Comparison of ENCODE assay signal across 1 cellular context in the genomic region with DNA sequence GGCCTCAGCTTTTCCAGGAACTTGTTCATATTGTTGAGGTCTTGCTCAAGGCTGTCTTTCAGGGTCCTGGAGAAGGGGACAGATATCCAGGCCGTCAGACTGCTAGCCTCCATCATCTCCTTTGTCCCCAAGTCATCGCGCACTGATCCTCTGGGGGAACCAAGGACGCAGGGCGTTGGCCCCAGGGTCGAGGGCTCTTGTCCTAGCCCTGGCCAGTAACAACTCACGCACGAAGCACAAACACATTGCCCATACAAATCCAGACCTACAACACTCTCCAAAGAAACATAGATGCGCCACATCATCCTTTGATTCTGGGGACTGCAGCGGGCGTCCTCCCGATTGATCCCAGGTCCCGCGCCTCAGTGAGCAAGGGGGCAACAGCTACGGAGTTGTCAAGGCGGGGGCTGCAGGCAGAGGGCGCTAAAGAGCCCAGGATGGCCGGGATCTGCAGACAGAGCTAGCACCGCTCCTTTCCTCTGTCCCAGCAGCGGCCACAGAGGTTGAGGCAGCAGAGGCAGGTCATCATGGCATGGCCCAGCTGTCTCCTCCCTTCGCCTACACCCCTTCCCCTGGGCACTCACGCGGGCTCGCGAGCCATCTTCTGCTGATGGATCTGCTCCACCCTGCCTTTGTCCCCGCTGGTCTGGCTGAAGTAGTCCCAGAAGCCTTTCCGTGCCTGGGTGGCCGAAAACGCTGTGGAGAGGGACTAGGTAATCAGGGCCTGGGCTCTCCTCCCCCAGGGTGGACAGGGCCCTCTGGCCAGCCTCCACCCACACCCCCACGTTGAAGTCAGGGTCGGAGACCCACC.
TF ChIP-seq lines count a peak whose summit lies in the region.

No MANE protein-coding gene starts in this region.

TF ChIP-seq in HepG2, 621 proteins besides CTCF, POLR2A, EP300 and RAD21 (continued from another document and continues in another):
- TF ChIP-seq ZNF687 (CRISPR knock-in tag; IDR thresholded peaks at IDR 0.05) (peak; percentile 93), ZNF280D (CRISPR knock-in tag; IDR thresholded peaks at IDR 0.05) (0 out of 2 replicates have a peak, but pooled peaks have one; percentile 9), FOXJ3 (CRISPR knock-in tag; IDR thresholded peaks at IDR 0.05; ENCODE audit: borderline replicate concordance) (peak; percentile 51; the same call in 1 of the 2 replicates), ZNF331 (CRISPR knock-in tag; IDR thresholded peaks at IDR 0.05) (peak; percentile 66; the same call in 1 of the 2 replicates), ZFP36L2 (CRISPR knock-in tag; IDR thresholded peaks at IDR 0.05) (no peak), DMAP1 (CRISPR knock-in tag; IDR thresholded peaks at IDR 0.05) (peak; percentile 61), ARID5B (CRISPR knock-in tag; IDR thresholded peaks at IDR 0.05) (peak; percentile 18; the same call in 1 of the 2 replicates), ZNF572 (CRISPR knock-in tag; IDR thresholded peaks at IDR 0.05) (peak; percentile 65; the same call in 1 of the 2 replicates), KDM5B (CRISPR knock-in tag; IDR thresholded peaks at IDR 0.05; ENCODE audit: borderline replicate concordance) (peak; percentile 82; the same call in 1 of the 2 replicates), ZNF496 (CRISPR knock-in tag; IDR thresholded peaks at IDR 0.05; ENCODE audit: insufficient replicate concordance) (no peak), ZKSCAN8 (CRISPR knock-in tag; IDR thresholded peaks at IDR 0.05; ENCODE audit: borderline replicate concordance) (0 out of 2 replicates have a peak, but pooled peaks have one; percentile 46), ZNF230 (CRISPR knock-in tag; IDR thresholded peaks at IDR 0.05) (peak; percentile 37), BRD4 (CRISPR knock-in tag; IDR thresholded peaks at IDR 0.05) (peak; percentile 89; the same call in 1 of the 2 replicates), ZNF20 (CRISPR knock-in tag; IDR thresholded peaks at IDR 0.05) (no peak), HIC2 (CRISPR knock-in tag; IDR thresholded peaks at IDR 0.05; ENCODE audit: low read depth) (peak; percentile 66; the same call in 1 of the 2 replicates), ZNF501 (CRISPR knock-in tag; IDR thresholded peaks at IDR 0.05) (peak; percentile 45; the same call in 1 of the 2 replicates), HES4 (CRISPR knock-in tag; IDR thresholded peaks at IDR 0.05; ENCODE audit: borderline replicate concordance) (0 out of 2 replicates have a peak, but pooled peaks have one; percentile 26), SAFB2 (CRISPR knock-in tag; IDR thresholded peaks at IDR 0.05; ENCODE audit: borderline replicate concordance, low read depth) (no peak), NKX3-1 (CRISPR knock-in tag; IDR thresholded peaks at IDR 0.05) (no peak)
- TF ChIP-seq, protein P1, sequence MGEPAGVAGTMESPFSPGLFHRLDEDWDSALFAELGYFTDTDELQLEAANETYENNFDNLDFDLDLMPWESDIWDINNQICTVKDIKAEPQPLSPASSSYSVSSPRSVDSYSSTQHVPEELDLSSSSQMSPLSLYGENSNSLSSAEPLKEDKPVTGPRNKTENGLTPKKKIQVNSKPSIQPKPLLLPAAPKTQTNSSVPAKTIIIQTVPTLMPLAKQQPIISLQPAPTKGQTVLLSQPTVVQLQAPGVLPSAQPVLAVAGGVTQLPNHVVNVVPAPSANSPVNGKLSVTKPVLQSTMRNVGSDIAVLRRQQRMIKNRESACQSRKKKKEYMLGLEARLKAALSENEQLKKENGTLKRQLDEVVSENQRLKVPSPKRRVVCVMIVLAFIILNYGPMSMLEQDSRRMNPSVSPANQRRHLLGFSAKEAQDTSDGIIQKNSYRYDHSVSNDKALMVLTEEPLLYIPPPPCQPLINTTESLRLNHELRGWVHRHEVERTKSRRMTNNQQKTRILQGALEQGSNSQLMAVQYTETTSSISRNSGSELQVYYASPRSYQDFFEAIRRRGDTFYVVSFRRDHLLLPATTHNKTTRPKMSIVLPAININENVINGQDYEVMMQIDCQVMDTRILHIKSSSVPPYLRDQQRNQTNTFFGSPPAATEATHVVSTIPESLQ (CRISPR knock-in tag; conservative IDR thresholded peaks at IDR 0.05): no peak
- TF ChIP-seq, protein P2, sequence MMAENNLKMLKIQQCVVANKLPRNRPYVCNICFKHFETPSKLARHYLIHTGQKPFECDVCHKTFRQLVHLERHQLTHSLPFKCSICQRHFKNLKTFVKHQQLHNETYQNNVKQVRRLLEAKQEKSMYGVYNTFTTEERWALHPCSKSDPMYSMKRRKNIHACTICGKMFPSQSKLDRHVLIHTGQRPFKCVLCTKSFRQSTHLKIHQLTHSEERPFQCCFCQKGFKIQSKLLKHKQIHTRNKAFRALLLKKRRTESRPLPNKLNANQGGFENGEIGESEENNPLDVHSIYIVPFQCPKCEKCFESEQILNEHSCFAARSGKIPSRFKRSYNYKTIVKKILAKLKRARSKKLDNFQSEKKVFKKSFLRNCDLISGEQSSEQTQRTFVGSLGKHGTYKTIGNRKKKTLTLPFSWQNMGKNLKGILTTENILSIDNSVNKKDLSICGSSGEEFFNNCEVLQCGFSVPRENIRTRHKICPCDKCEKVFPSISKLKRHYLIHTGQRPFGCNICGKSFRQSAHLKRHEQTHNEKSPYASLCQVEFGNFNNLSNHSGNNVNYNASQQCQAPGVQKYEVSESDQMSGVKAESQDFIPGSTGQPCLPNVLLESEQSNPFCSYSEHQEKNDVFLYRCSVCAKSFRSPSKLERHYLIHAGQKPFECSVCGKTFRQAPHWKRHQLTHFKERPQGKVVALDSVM (CRISPR knock-in tag; IDR thresholded peaks at IDR 0.05): peak; percentile 65
- TF ChIP-seq, protein P3, sequence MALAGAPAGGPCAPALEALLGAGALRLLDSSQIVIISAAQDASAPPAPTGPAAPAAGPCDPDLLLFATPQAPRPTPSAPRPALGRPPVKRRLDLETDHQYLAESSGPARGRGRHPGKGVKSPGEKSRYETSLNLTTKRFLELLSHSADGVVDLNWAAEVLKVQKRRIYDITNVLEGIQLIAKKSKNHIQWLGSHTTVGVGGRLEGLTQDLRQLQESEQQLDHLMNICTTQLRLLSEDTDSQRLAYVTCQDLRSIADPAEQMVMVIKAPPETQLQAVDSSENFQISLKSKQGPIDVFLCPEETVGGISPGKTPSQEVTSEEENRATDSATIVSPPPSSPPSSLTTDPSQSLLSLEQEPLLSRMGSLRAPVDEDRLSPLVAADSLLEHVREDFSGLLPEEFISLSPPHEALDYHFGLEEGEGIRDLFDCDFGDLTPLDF (CRISPR knock-in tag; IDR thresholded peaks at IDR 0.05): 0 out of 2 replicates have a peak, but pooled peaks have one; percentile 26
- TF ChIP-seq, protein P4, sequence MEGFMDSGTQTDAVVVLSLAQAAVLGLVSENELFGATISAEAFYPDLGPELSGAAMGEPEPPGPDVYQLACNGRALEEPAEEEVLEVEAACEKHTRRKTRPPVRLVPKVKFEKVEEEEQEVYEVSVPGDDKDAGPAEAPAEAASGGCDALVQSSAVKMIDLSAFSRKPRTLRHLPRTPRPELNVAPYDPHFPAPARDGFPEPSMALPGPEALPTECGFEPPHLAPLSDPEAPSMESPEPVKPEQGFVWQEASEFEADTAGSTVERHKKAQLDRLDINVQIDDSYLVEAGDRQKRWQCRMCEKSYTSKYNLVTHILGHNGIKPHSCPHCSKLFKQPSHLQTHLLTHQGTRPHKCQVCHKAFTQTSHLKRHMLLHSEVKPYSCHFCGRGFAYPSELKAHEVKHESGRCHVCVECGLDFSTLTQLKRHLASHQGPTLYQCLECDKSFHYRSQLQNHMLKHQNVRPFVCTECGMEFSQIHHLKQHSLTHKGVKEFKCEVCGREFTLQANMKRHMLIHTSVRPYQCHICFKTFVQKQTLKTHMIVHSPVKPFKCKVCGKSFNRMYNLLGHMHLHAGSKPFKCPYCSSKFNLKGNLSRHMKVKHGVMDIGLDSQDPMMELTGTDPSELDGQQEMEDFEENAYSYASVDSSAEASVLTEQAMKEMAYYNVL (CRISPR knock-in tag; IDR thresholded peaks at IDR 0.05; ENCODE audit: borderline replicate concordance): peak; percentile 52; the same call in 1 of the 2 replicates
